1 cellular context compared by ENCODE assay signal in the genomic region with DNA sequence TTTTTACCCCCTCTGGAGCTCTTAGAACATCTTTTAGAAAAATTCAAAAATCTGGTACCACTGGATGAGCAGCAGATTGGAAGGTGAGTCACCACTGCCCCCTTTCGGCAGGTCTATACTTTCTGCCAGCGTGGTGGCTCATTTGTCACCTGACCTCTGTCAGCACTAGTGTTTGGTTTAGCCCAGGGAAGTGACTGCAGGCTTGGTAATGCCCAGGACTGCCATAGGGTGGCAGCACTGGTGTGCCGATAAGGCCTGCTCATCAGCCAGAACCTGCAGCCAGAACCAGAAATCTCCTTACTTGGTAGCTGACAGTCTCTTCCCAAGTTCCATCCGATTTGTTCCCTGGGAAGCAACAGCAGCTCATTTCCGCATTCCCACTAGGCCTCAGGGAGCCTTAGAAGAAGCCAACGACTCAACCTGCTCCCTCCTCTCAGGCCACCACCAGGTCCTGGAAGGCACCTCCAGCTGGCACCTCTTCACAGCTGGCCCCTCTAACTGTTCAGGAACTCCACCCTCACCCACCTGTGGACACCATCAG.
TF ChIP-seq lines count a peak whose summit lies in the region.

No MANE protein-coding gene starts in this region.

TF ChIP-seq in HepG2, 621 proteins besides CTCF, POLR2A, EP300 and RAD21 (continued from another document and continues in another):
- TF ChIP-seq SRF (IDR thresholded peaks at IDR 0.05; ENCODE audit: low read depth, low read length) (no peak; the same call in 1 of the 2 replicates), ZNF776 (CRISPR knock-in tag; IDR thresholded peaks at IDR 0.05) (no peak), GFI1 (CRISPR knock-in tag; IDR thresholded peaks at IDR 0.05; ENCODE audit: borderline replicate concordance) (no peak), ZBTB8A (CRISPR knock-in tag; IDR thresholded peaks at IDR 0.05; ENCODE audit: borderline replicate concordance, low read depth) (no peak), ZNF850 (CRISPR knock-in tag; conservative IDR thresholded peaks at IDR 0.05) (no peak), NFRKB (IDR thresholded peaks at IDR 0.05) (no peak), SMARCC2 (IDR thresholded peaks at IDR 0.05) (no peak), ZSCAN22 (CRISPR knock-in tag; IDR thresholded peaks at IDR 0.05) (no peak), RNF2 (conservative IDR thresholded peaks at IDR 0.05; ENCODE audit: low read depth) (no peak), FOSL1 (CRISPR knock-in tag; IDR thresholded peaks at IDR 0.05; ENCODE audit: borderline replicate concordance) (no peak), SRSF1 (optimal IDR thresholded peaks at IDR 0.05; ENCODE audit: low read depth, low read length) (no peak), NR2F2 (IDR thresholded peaks at IDR 0.05; ENCODE audit: borderline replicate concordance, low read depth) (no peak), NFYC (CRISPR knock-in tag; IDR thresholded peaks at IDR 0.05) (peak; percentile 37; the same call in 1 of the 2 replicates), ONECUT2 (CRISPR knock-in tag; IDR thresholded peaks at IDR 0.05) (no peak), KAT8 (CRISPR knock-in tag; IDR thresholded peaks at IDR 0.05) (0 out of 2 replicates have a peak, but pooled peaks have one; percentile 35), ZNF556 (CRISPR knock-in tag; IDR thresholded peaks at IDR 0.05; ENCODE audit: borderline replicate concordance) (no peak), ZNF746 (CRISPR knock-in tag; IDR thresholded peaks at IDR 0.05) (no peak), ZKSCAN5 (CRISPR knock-in tag; IDR thresholded peaks at IDR 0.05) (no peak), PHF21A (CRISPR knock-in tag; IDR thresholded peaks at IDR 0.05) (no peak), ZNF589 (CRISPR knock-in tag; conservative IDR thresholded peaks at IDR 0.05) (no peak), ZNF337 (CRISPR knock-in tag; IDR thresholded peaks at IDR 0.05; ENCODE audit: borderline replicate concordance, low read depth) (no peak), RAD51 (IDR thresholded peaks at IDR 0.05; ENCODE audit: borderline replicate concordance) (peak; percentile 16; the same call in 1 of the 2 replicates), AHR (CRISPR knock-in tag; IDR thresholded peaks at IDR 0.05) (no peak), SIX4 (CRISPR knock-in tag; IDR thresholded peaks at IDR 0.05) (0 out of 2 replicates have a peak, but pooled peaks have one; percentile 35), ZFP41 (CRISPR knock-in tag; IDR thresholded peaks at IDR 0.05; ENCODE audit: borderline replicate concordance) (no peak), NKX3-1 (CRISPR knock-in tag; IDR thresholded peaks at IDR 0.05) (no peak)
- TF ChIP-seq, protein P1, sequence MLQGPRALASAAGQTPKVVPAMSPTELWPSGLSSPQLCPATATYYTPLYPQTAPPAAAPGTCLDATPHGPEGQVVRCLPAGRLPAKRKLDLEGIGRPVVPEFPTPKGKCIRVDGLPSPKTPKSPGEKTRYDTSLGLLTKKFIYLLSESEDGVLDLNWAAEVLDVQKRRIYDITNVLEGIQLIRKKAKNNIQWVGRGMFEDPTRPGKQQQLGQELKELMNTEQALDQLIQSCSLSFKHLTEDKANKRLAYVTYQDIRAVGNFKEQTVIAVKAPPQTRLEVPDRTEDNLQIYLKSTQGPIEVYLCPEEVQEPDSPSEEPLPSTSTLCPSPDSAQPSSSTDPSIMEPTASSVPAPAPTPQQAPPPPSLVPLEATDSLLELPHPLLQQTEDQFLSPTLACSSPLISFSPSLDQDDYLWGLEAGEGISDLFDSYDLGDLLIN (CRISPR knock-in tag; IDR thresholded peaks at IDR 0.05; ENCODE audit: borderline replicate concordance) = no peak
- TF ChIP-seq, protein P2, sequence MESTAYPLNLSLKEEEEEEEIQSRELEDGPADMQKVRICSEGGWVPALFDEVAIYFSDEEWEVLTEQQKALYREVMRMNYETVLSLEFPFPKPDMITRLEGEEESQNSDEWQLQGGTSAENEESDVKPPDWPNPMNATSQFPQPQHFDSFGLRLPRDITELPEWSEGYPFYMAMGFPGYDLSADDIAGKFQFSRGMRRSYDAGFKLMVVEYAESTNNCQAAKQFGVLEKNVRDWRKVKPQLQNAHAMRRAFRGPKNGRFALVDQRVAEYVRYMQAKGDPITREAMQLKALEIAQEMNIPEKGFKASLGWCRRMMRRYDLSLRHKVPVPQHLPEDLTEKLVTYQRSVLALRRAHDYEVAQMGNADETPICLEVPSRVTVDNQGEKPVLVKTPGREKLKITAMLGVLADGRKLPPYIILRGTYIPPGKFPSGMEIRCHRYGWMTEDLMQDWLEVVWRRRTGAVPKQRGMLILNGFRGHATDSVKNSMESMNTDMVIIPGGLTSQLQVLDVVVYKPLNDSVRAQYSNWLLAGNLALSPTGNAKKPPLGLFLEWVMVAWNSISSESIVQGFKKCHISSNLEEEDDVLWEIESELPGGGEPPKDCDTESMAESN (CRISPR knock-in tag; conservative IDR thresholded peaks at IDR 0.05) = no peak
- TF ChIP-seq, protein P3, sequence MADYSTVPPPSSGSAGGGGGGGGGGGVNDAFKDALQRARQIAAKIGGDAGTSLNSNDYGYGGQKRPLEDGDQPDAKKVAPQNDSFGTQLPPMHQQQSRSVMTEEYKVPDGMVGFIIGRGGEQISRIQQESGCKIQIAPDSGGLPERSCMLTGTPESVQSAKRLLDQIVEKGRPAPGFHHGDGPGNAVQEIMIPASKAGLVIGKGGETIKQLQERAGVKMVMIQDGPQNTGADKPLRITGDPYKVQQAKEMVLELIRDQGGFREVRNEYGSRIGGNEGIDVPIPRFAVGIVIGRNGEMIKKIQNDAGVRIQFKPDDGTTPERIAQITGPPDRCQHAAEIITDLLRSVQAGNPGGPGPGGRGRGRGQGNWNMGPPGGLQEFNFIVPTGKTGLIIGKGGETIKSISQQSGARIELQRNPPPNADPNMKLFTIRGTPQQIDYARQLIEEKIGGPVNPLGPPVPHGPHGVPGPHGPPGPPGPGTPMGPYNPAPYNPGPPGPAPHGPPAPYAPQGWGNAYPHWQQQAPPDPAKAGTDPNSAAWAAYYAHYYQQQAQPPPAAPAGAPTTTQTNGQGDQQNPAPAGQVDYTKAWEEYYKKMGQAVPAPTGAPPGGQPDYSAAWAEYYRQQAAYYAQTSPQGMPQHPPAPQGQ (CRISPR knock-in tag; IDR thresholded peaks at IDR 0.05; ENCODE audit: borderline replicate concordance) = no peak
- TF ChIP-seq, protein P4, sequence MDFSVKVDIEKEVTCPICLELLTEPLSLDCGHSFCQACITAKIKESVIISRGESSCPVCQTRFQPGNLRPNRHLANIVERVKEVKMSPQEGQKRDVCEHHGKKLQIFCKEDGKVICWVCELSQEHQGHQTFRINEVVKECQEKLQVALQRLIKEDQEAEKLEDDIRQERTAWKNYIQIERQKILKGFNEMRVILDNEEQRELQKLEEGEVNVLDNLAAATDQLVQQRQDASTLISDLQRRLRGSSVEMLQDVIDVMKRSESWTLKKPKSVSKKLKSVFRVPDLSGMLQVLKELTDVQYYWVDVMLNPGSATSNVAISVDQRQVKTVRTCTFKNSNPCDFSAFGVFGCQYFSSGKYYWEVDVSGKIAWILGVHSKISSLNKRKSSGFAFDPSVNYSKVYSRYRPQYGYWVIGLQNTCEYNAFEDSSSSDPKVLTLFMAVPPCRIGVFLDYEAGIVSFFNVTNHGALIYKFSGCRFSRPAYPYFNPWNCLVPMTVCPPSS (IDR thresholded peaks at IDR 0.05) = no peak
- TF ChIP-seq, protein P5, sequence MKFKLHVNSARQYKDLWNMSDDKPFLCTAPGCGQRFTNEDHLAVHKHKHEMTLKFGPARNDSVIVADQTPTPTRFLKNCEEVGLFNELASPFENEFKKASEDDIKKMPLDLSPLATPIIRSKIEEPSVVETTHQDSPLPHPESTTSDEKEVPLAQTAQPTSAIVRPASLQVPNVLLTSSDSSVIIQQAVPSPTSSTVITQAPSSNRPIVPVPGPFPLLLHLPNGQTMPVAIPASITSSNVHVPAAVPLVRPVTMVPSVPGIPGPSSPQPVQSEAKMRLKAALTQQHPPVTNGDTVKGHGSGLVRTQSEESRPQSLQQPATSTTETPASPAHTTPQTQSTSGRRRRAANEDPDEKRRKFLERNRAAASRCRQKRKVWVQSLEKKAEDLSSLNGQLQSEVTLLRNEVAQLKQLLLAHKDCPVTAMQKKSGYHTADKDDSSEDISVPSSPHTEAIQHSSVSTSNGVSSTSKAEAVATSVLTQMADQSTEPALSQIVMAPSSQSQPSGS (CRISPR knock-in tag; IDR thresholded peaks at IDR 0.05) = peak; percentile 57; the same call in 1 of the 2 replicates
- TF ChIP-seq, protein P6, sequence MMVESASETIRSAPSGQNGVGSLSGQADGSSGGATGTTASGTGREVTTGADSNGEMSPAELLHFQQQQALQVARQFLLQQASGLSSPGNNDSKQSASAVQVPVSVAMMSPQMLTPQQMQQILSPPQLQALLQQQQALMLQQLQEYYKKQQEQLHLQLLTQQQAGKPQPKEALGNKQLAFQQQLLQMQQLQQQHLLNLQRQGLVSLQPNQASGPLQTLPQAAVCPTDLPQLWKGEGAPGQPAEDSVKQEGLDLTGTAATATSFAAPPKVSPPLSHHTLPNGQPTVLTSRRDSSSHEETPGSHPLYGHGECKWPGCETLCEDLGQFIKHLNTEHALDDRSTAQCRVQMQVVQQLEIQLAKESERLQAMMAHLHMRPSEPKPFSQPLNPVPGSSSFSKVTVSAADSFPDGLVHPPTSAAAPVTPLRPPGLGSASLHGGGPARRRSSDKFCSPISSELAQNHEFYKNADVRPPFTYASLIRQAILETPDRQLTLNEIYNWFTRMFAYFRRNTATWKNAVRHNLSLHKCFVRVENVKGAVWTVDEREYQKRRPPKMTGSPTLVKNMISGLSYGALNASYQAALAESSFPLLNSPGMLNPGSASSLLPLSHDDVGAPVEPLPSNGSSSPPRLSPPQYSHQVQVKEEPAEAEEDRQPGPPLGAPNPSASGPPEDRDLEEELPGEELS (CRISPR knock-in tag; IDR thresholded peaks at IDR 0.05) = no peak
- TF ChIP-seq, protein P7, sequence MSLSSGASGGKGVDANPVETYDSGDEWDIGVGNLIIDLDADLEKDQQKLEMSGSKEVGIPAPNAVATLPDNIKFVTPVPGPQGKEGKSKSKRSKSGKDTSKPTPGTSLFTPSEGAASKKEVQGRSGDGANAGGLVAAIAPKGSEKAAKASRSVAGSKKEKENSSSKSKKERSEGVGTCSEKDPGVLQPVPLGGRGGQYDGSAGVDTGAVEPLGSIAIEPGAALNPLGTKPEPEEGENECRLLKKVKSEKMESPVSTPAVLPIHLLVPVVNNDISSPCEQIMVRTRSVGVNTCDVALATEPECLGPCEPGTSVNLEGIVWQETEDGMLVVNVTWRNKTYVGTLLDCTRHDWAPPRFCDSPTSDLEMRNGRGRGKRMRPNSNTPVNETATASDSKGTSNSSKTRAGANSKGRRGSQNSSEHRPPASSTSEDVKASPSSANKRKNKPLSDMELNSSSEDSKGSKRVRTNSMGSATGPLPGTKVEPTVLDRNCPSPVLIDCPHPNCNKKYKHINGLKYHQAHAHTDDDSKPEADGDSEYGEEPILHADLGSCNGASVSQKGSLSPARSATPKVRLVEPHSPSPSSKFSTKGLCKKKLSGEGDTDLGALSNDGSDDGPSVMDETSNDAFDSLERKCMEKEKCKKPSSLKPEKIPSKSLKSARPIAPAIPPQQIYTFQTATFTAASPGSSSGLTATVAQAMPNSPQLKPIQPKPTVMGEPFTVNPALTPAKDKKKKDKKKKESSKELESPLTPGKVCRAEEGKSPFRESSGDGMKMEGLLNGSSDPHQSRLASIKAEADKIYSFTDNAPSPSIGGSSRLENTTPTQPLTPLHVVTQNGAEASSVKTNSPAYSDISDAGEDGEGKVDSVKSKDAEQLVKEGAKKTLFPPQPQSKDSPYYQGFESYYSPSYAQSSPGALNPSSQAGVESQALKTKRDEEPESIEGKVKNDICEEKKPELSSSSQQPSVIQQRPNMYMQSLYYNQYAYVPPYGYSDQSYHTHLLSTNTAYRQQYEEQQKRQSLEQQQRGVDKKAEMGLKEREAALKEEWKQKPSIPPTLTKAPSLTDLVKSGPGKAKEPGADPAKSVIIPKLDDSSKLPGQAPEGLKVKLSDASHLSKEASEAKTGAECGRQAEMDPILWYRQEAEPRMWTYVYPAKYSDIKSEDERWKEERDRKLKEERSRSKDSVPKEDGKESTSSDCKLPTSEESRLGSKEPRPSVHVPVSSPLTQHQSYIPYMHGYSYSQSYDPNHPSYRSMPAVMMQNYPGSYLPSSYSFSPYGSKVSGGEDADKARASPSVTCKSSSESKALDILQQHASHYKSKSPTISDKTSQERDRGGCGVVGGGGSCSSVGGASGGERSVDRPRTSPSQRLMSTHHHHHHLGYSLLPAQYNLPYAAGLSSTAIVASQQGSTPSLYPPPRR (CRISPR knock-in tag; IDR thresholded peaks at IDR 0.05; ENCODE audit: borderline replicate concordance) = no peak
- TF ChIP-seq, protein P8, sequence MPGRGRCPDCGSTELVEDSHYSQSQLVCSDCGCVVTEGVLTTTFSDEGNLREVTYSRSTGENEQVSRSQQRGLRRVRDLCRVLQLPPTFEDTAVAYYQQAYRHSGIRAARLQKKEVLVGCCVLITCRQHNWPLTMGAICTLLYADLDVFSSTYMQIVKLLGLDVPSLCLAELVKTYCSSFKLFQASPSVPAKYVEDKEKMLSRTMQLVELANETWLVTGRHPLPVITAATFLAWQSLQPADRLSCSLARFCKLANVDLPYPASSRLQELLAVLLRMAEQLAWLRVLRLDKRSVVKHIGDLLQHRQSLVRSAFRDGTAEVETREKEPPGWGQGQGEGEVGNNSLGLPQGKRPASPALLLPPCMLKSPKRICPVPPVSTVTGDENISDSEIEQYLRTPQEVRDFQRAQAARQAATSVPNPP (CRISPR knock-in tag; IDR thresholded peaks at IDR 0.05) = no peak
- TF ChIP-seq, protein P9, sequence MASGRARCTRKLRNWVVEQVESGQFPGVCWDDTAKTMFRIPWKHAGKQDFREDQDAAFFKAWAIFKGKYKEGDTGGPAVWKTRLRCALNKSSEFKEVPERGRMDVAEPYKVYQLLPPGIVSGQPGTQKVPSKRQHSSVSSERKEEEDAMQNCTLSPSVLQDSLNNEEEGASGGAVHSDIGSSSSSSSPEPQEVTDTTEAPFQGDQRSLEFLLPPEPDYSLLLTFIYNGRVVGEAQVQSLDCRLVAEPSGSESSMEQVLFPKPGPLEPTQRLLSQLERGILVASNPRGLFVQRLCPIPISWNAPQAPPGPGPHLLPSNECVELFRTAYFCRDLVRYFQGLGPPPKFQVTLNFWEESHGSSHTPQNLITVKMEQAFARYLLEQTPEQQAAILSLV (CRISPR knock-in tag; IDR thresholded peaks at IDR 0.05; ENCODE audit: borderline replicate concordance) = no peak
- TF ChIP-seq, protein P10, sequence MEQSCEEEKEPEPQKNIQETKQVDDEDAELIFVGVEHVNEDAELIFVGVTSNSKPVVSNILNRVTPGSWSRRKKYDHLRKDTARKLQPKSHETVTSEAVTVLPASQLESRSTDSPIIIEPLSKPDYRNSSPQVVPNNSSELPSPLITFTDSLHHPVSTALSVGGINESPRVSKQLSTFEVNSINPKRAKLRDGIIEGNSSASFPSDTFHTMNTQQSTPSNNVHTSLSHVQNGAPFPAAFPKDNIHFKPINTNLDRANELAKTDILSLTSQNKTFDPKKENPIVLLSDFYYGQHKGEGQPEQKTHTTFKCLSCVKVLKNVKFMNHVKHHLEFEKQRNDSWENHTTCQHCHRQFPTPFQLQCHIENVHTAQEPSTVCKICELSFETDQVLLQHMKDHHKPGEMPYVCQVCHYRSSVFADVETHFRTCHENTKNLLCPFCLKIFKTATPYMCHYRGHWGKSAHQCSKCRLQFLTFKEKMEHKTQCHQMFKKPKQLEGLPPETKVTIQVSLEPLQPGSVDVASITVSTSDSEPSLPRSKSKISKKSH (CRISPR knock-in tag; IDR thresholded peaks at IDR 0.05; ENCODE audit: borderline replicate concordance) = 0 out of 2 replicates have a peak, but pooled peaks have one; percentile 33
